In the genomic region with DNA sequence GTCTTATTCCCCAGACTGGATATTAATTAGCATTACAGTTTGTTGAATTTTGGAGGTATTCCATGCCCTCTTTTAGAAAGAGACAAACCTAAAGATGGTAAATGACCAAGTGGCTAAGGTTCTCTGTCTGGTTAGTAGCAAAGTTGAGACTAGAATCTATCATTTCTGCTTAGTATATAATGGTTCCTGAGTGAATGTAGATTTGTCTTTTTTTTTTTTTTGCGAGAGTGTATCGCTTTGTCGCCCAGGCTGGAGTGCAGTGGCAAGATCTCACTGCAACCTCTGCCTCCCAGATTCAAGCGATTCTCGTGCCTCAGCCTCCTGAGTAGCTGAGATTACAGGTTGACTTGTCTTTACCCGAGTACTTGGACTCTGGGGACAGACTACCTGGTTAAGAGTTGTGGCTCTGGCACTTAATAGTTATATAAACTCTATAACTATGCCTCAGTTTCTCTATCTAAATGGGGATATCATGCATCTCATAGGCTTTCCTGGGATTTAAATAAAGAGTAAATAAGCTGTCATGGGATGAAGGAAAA, we compare ENCODE assay signal across 10 cellular contexts. TPM values are rescaled to one million over a fixed set of nuclear protein-coding genes. Genes with fewer than 3 reads are reported as not detected.
DNase-seq lines count a peak whose midpoint lies in the region; TF ChIP-seq lines count a peak whose summit lies in the region.
"Had no signal": no experiment of that assay in that cellular context is flagged by ENCODE, and none has a peak within 500 bp of the region (broad histone marks: within the 10 kb centered on the region; RNA-seq: fewer than 3 reads in every experiment).

No MANE protein-coding gene starts in this region.

- H3K4me1 ChIP-seq in HAP-1 = peaks cover 10% of the 10 kb centered on the region
- H3K4me1 ChIP-seq in iPS-20b (ENCODE audit: insufficient read depth, low read length) = peaks cover 23% of the 10 kb centered on the region

- H3K27me3 ChIP-seq in HAP-1 (ENCODE audit: low read depth) (no peaks in the 10 kb centered on the region), iPS-20b (ENCODE audit: insufficient read depth, low read length) (no peaks in the 10 kb centered on the region)

- peak overlapping the region; percentile 27 for H3K27ac Mint-ChIP-seq in activated CD4-positive, alpha-beta memory T cell treated with anti-CD3 and anti-CD28 coated beads, Interleukin-2, amount 10 ng/mL, durations not matched to agents 7 days and 5 days
- H3K27ac Mint-ChIP-seq: memory B cell had no signal

- no peak overlapping the region for H3K27ac ChIP-seq in iPS-20b (ENCODE audit: low read length)

- H3K36me3 Mint-ChIP-seq in activated CD4-positive, alpha-beta memory T cell treated with anti-CD3 and anti-CD28 coated beads, Interleukin-2, amount 10 ng/mL, durations not matched to agents 7 days and 5 days (ENCODE audit: low read depth) = peaks cover 26% of the 10 kb centered on the region
- H3K36me3 Mint-ChIP-seq: memory B cell had no signal

- no peak for TF ChIP-seq CTCF in AG10803 (conservative IDR thresholded peaks at IDR 0.05; ENCODE audit: low read length)

- in situ Hi-C loops in HAP-1 (cut with MboI; ENCODE audit: low sequenced_read_pairs) = loop anchor here (10.0 kb wide), 1 partner anchor 249 kb away; the partner anchor contains the start of gene WBP4
- in situ Hi-C loops in G401 (cut with HindIII; ENCODE audit: low sequenced_read_pairs) = no loop called here

- DNase-seq in AG10803 (ENCODE audit: low read depth) = no peak
- DNase-seq in HAP-1 (ENCODE audit: low spot score in 2 of 2) = no peak
- no peak for DNase-seq in activated CD4-positive, alpha-beta memory T cell treated with anti-CD3 and anti-CD28 coated beads, Interleukin-2, amount 10 ng/mL, durations not matched to agents 7 days and 5 days
- no peak for DNase-seq in NCI-H2081 (lab: John Stamatoyannopoulos, UW)
- no peak for DNase-seq in G401 (ENCODE audit: low spot score)
- no peak for DNase-seq in NCI-H446 treated with DMSO at 0.1 percent for 48 hours (lab: John Stamatoyannopoulos, UW)
- DNase-seq in A172 (ENCODE audit: low spot score) = no peak
- DNase-seq: NCI-H187 had no signal

- no peaks in the 10 kb centered on the region for H3K9me3 Mint-ChIP-seq in activated CD4-positive, alpha-beta memory T cell treated with anti-CD3 and anti-CD28 coated beads, Interleukin-2, amount 10 ng/mL, durations not matched to agents 7 days and 5 days
- H3K9me3 Mint-ChIP-seq: memory B cell had no signal

- H3K9me3 ChIP-seq in HAP-1 (no peaks in the 10 kb centered on the region), iPS-20b (ENCODE audit: insufficient read depth, low read depth, low read length) (no peaks in the 10 kb centered on the region)

- peaks cover 48% of the 10 kb centered on the region for H3K4me1 Mint-ChIP-seq in activated CD4-positive, alpha-beta memory T cell treated with anti-CD3 and anti-CD28 coated beads, Interleukin-2, amount 10 ng/mL, durations not matched to agents 7 days and 5 days

- POLR2A ChIA-PET in activated CD4-positive, alpha-beta memory T cell treated with anti-CD3 and anti-CD28 coated beads, Interleukin-2, amount 10 ng/mL, durations not matched to agents 7 days and 5 days (lab: Charles Lee) = interaction anchor here (2.1 kb wide), 1 partner anchor 50 kb away, joined by 7 read pairs; the partner anchor contains the start of gene MTRF1

- peak overlapping the region; percentile 88 for H3K4me3 ChIP-seq in AG10803 (ENCODE audit: low read length)
- H3K4me3 ChIP-seq in HAP-1 = peak overlapping the region; percentile 94
- H3K4me3 ChIP-seq in iPS-20b (ENCODE audit: low read length) = peak overlapping the region; percentile 97

- CTCF ChIA-PET in activated CD4-positive, alpha-beta memory T cell treated with anti-CD3 and anti-CD28 coated beads, Interleukin-2, amount 10 ng/mL, durations not matched to agents 7 days and 5 days (lab: Charles Lee) = interaction anchor here (0.7 kb wide), 1 partner anchor 43 kb away, joined by 4 read pairs; no protein-coding TSS in a partner anchor

- peak overlapping the region; percentile 49 for H3K4me3 Mint-ChIP-seq in activated CD4-positive, alpha-beta memory T cell treated with anti-CD3 and anti-CD28 coated beads, Interleukin-2, amount 10 ng/mL, durations not matched to agents 7 days and 5 days
- H3K4me3 Mint-ChIP-seq: memory B cell had no signal

- H3K36me3 ChIP-seq in HAP-1 (replicated peaks) (no peaks in the 10 kb centered on the region; the same call in 1 of the 2 replicates), iPS-20b (ENCODE audit: insufficient read depth, low read depth, low read length) (peaks cover 22% of the 10 kb centered on the region)

- H3K9ac ChIP-seq in iPS-20b (ENCODE audit: low read depth, low read length) = peak overlapping the region; percentile 52; the same call in 1 of the 2 replicates

- no peaks in the 10 kb centered on the region for H3K27me3 Mint-ChIP-seq in activated CD4-positive, alpha-beta memory T cell treated with anti-CD3 and anti-CD28 coated beads, Interleukin-2, amount 10 ng/mL, durations not matched to agents 7 days and 5 days
- H3K27me3 Mint-ChIP-seq: memory B cell had no signal

RNA-seq across cellular contexts. Expression of gene NAA16, which starts 2.7 kb away (rescaled TPM):
- 10 to 100 TPM; 28.1 to 28.8 TPM for total RNA-seq in activated CD4-positive, alpha-beta memory T cell treated with anti-CD3 and anti-CD28 coated beads, Interleukin-2, amount 10 ng/mL, durations not matched to agents 7 days and 5 days
- 8.9 and 13.8 TPM in 2 replicates for total RNA-seq in G401 (2014; rRNA removed; shearing (Covaris generic))
- 12.1 and 16.9 TPM in 2 replicates for total RNA-seq in A172 (2014; rRNA removed; shearing (Covaris generic))

RNA-seq across cellular contexts. Expression of gene MTRF1, which starts 50.4 kb away (rescaled TPM):
- 10 to 100 TPM; 17.9 to 20.0 TPM for total RNA-seq in activated CD4-positive, alpha-beta memory T cell treated with anti-CD3 and anti-CD28 coated beads, Interleukin-2, amount 10 ng/mL, durations not matched to agents 7 days and 5 days
- total RNA-seq in G401 (2014; rRNA removed; shearing (Covaris generic)) = 8.2 and 14.4 TPM in 2 replicates
- 10.7 and 18.0 TPM in 2 replicates for total RNA-seq in A172 (2014; rRNA removed; shearing (Covaris generic))
